8 cellular contexts compared by ENCODE assay signal in genomic region chr5:54310433-54311177, GRCh38. TPM values are rescaled to one million over a fixed set of nuclear protein-coding genes. Genes with fewer than 3 reads are reported as not detected.
DNase-seq lines count a peak whose midpoint lies in the region; ATAC-seq, FAIRE-seq and TF ChIP-seq lines count a peak whose summit lies in the region.

Gene ARL15 (minus strand): TSS chr5:54310573.

- FAIRE-seq in astrocyte (lab: Jason Lieb, UNC): no peak

- peak within 1 kb of the TSS; percentile 88 for H3K27ac Mint-ChIP-seq in T-helper 2 cell treated with Interferon-gamma antibody and Interleukin-4, amounts not matched to agents 5 μg/mL and 100 μg/mL, for 36 hours
- H3K27ac Mint-ChIP-seq in astrocyte (ENCODE audit: unreplicated experiment): peak within 1 kb of the TSS; percentile 90

- H3K4me3 ChIP-seq in astrocyte (ENCODE audit: insufficient read depth, low read depth, low read length) (peak within 1 kb of the TSS; percentile 90), rectal smooth muscle tissue (ENCODE audit: low read length) (peak within 1 kb of the TSS; percentile 99), aorta (ENCODE audit: low read length in 2 of 2) (peak within 1 kb of the TSS; percentile 69 to 97)

- peak within 1 kb of the TSS; percentile 94 for H2AFZ ChIP-seq in astrocyte (ENCODE audit: low read depth, low read length)

- H3K9me3 Mint-ChIP-seq in T-helper 2 cell treated with Interferon-gamma antibody and Interleukin-4, amounts not matched to agents 5 μg/mL and 100 μg/mL, for 36 hours: no peaks in the 10 kb centered on the region
- H3K9me3 Mint-ChIP-seq in astrocyte (ENCODE audit: unreplicated experiment): no peaks in the 10 kb centered on the region

- H3K27me3 Mint-ChIP-seq in T-helper 2 cell treated with Interferon-gamma antibody and Interleukin-4, amounts not matched to agents 5 μg/mL and 100 μg/mL, for 36 hours (ENCODE audit: low read depth): peaks cover 26% of the 10 kb centered on the region
- no peaks in the 10 kb centered on the region for H3K27me3 Mint-ChIP-seq in astrocyte (ENCODE audit: low read depth, unreplicated experiment)

- H3K9me3 ChIP-seq in astrocyte (ENCODE audit: insufficient read depth, low read depth, low read length) (no peaks in the 10 kb centered on the region), aorta (ENCODE audit: control insufficient read depth, low read length) (no peaks in the 10 kb centered on the region)

- H3K4me2 ChIP-seq in astrocyte (ENCODE audit: low read length): peak within 1 kb of the TSS; percentile 95

- TF ChIP-seq CTCF in astrocyte (IDR thresholded peaks at IDR 0.05; ENCODE audit: insufficient read depth, low read depth, low read length): no peak

- H3K27me3 ChIP-seq in astrocyte (ENCODE audit: insufficient read depth, low read length) (peaks cover 3% of the 10 kb centered on the region), rectal smooth muscle tissue (ENCODE audit: control insufficient read depth, insufficient read depth, low read length) (no peaks in the 10 kb centered on the region), aorta (ENCODE audit: control insufficient read depth in 1 of 2, insufficient read depth in 2 of 2, low read length in 1 of 2) (no peaks in the 10 kb centered on the region)

- intact Hi-C loops in aorta (cut with DNase I): loop anchor here in 1 of 2 donors (10.0 kb wide), 1 partner anchor 104 kb away; no protein-coding TSS in a partner anchor

- H3K4me1 ChIP-seq in astrocyte (ENCODE audit: insufficient read depth, low read length) (peaks cover 7% of the 10 kb centered on the region), rectal smooth muscle tissue (ENCODE audit: control insufficient read depth, insufficient read depth, low read length) (peaks cover 5% of the 10 kb centered on the region), aorta (ENCODE audit: control insufficient read depth in 1 of 2, insufficient read depth in 2 of 2, low read length in 2 of 2) (no peaks in the 10 kb centered on the region)

- ATAC-seq in GM18502 (IDR thresholded peaks at IDR 0.05; ENCODE audit: poor library complexity, unreplicated experiment): peak; percentile 96
- ATAC-seq in HG02970 (IDR thresholded peaks at IDR 0.05; ENCODE audit: low FRiP score, unreplicated experiment): peak; percentile 99
- peak; percentile 98 for ATAC-seq in aorta (ENCODE audit: low FRiP score)

- DNase-seq in NCI-H1930 (lab: John Stamatoyannopoulos, UW) (peak; percentile 74 to 86), astrocyte (ENCODE audit: low read depth) (peak; percentile 91), hepatic stellate cell (ENCODE audit: low spot score) (peak; percentile 98), aorta (peak; percentile 99)
- DNase-seq in T-helper 2 cell treated with Interferon-gamma antibody and Interleukin-4, amounts not matched to agents 5 μg/mL and 100 μg/mL, for 36 hours (ENCODE audit: low spot score): peak; percentile 97

- H3K79me2 ChIP-seq in astrocyte (ENCODE audit: insufficient read depth, low read length): peaks cover 17% of the 10 kb centered on the region

- H3K36me3 Mint-ChIP-seq in T-helper 2 cell treated with Interferon-gamma antibody and Interleukin-4, amounts not matched to agents 5 μg/mL and 100 μg/mL, for 36 hours (ENCODE audit: low read depth): no peaks in the 10 kb centered on the region
- no peaks in the 10 kb centered on the region for H3K36me3 Mint-ChIP-seq in astrocyte (ENCODE audit: low read depth, unreplicated experiment)

- H3K4me1 Mint-ChIP-seq in T-helper 2 cell treated with Interferon-gamma antibody and Interleukin-4, amounts not matched to agents 5 μg/mL and 100 μg/mL, for 36 hours (ENCODE audit: low read depth): peaks cover 24% of the 10 kb centered on the region
- H3K4me1 Mint-ChIP-seq in astrocyte (ENCODE audit: low read depth, unreplicated experiment): peaks cover 7% of the 10 kb centered on the region

- peak within 1 kb of the TSS; percentile 86 for H3K4me3 Mint-ChIP-seq in T-helper 2 cell treated with Interferon-gamma antibody and Interleukin-4, amounts not matched to agents 5 μg/mL and 100 μg/mL, for 36 hours
- H3K4me3 Mint-ChIP-seq in astrocyte (ENCODE audit: unreplicated experiment): peak within 1 kb of the TSS; percentile 94

- H4K20me1 ChIP-seq in astrocyte (ENCODE audit: insufficient read depth, low read length): peaks cover 33% of the 10 kb centered on the region

- 0 to 1% methylated on average over 51 of the region's 51 CpGs for WGBS in aorta, 2 donors

- H3K27ac ChIP-seq in astrocyte (ENCODE audit: low read depth, low read length) (peak within 1 kb of the TSS; percentile 74), rectal smooth muscle tissue (ENCODE audit: low read depth, low read length) (peak within 1 kb of the TSS; percentile 90), aorta (ENCODE audit: low read depth in 1 of 2, low read length in 2 of 2) (peak within 1 kb of the TSS in 1 of 2 donors; percentile 62)

- H3K9ac ChIP-seq in astrocyte (ENCODE audit: low read length): peak within 1 kb of the TSS; percentile 92
- peak within 1 kb of the TSS; percentile 91 for H3K9ac ChIP-seq in rectal smooth muscle tissue (ENCODE audit: low read length)

- no peaks in the 10 kb centered on the region for H3K36me3 ChIP-seq in astrocyte (ENCODE audit: insufficient read depth, low read length)
- no peaks in the 10 kb centered on the region for H3K36me3 ChIP-seq in rectal smooth muscle tissue (ENCODE audit: control insufficient read depth, insufficient read depth, low read length)
- H3K36me3 ChIP-seq in aorta (ENCODE audit: control insufficient read depth in 1 of 2, insufficient read depth in 2 of 2, low read length in 1 of 2): no peaks in the 10 kb centered on the region

RNA-seq across cellular contexts. Expression of gene ARL15, which starts in this region (rescaled TPM):
- total RNA-seq in astrocyte (29.1 and 30.3 TPM in 2 replicates), aorta (10 to 100 TPM; 27.9 to 44.7 TPM)
- 10 to 100 TPM in 1 of 2 donors, 1 to 10 TPM in 1; 7.4 to 11.6 TPM for polyA plus RNA-seq in aorta
